In the genomic region with DNA sequence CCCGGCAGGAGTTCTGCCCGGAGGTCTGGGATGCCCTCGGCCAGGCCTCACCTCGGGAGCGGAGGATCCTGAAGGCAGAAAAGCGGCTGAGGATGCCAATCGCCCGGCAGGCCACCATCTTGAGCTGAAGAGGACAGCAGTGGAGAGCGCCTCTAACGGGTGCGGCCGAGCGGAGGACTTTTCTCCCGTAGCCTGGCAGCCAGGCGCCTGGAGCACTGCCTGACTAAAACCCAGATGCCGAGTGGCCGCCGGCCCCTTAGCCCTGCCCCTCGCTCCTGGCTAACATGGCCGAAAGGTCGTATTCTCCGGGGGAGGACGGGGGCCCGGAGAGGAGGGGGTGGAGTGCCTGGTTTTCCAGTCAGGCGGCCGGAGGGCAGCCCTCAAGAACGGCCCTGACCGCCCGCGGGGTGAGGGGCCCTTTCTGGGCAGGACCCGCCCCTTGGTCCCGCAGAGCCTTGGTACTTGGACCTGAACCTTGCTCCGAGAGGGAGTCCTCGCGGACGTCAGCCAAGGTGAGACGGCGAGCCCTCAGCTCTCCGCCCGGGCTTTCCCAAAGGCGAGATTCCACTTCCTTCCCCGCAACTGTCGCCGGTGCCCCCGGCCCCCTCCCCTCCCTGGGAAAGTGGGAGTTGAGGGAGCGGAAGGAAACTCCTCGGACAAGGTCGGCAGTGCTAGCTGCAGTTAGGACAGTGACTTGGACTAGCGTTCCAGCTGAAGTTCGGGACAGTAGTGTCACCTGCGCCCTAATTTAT, we compare ENCODE assay signal across 8 cellular contexts. TPM values are rescaled to one million over a fixed set of nuclear protein-coding genes. Genes with fewer than 3 reads are reported as not detected.
DNase-seq lines count a peak whose midpoint lies in the region; ATAC-seq and TF ChIP-seq lines count a peak whose summit lies in the region.

A gene (minus strand): TSS at position 154 of the 752 bp plus-strand sequence. CDS start 36 bp downstream, at position 118.
A gene (plus strand): TSS at position 461 of the 752 bp plus-strand sequence. CDS start 9,316 bp downstream, outside the sequence.

- DNase-seq in AG20443 (ENCODE audit: low spot score), result peak; percentile 95
- DNase-seq in NCI-H446 (lab: John Stamatoyannopoulos, UW), result peak; percentile 80 to 91
- peak; percentile 85 for DNase-seq in activated CD4-positive, CD25-positive, alpha-beta regulatory T cell treated with anti-CD3 and anti-CD28 coated beads, Interleukin-2, amount 50 U/mL, for 72 hours
- DNase-seq in cerebellum (ENCODE audit: low spot score), result peak; percentile 90
- DNase-seq in kidney epithelial cell (ENCODE audit: low read depth), result peak; percentile 66
- DNase-seq in stimulated activated CD4-positive, alpha-beta T cell treated with anti-CD3 and anti-CD28 coated beads, Interleukin-15, amount 100 ng/mL, for 48 hours (ENCODE audit: low read depth in 2 of 2), result peak; percentile 80 to 81

- TF ChIP-seq CTCF in kidney epithelial cell (IDR thresholded peaks at IDR 0.05; ENCODE audit: insufficient read depth, low read length, poor library complexity, severe bottlenecking), result peak; percentile 32

- no peaks in the 10 kb centered on the region for H3K36me3 ChIP-seq in kidney epithelial cell (ENCODE audit: control insufficient read depth, insufficient read depth, low read length)

- H3K27me3 ChIP-seq in kidney epithelial cell (ENCODE audit: control insufficient read depth, insufficient read depth, low read length), result no peaks in the 10 kb centered on the region

- peak; percentile 77 for ATAC-seq in GM19023 (IDR thresholded peaks at IDR 0.05; ENCODE audit: unreplicated experiment)
- peak; percentile 69 for ATAC-seq in HG03280 (IDR thresholded peaks at IDR 0.05; ENCODE audit: unreplicated experiment)

- peak within 1 kb of the TSS; percentile 88 for H3K4me3 ChIP-seq in kidney epithelial cell (ENCODE audit: low read depth, low read length)

RNA-seq across cellular contexts. Expression of the first gene that starts in this region (rescaled TPM):
- 62.0 TPM for total RNA-seq in cerebellum
- total RNA-seq in kidney epithelial cell, result 109 and 115 TPM in 2 replicates

RNA-seq across cellular contexts. Expression of the second gene that starts in this region (rescaled TPM):
- 53.7 TPM for total RNA-seq in cerebellum
- total RNA-seq in kidney epithelial cell, result 98.3 and 105 TPM in 2 replicates

Comparison
In these comparisons a context has a peak if more than half of its experiments do, and no peak if none do; other contexts are left out.
1. Peak in every context shown above with its lines: DNase-seq, ATAC-seq and H3K4me3 ChIP-seq.